Comparison of ENCODE assay signal across 14 cellular contexts in the genomic region with DNA sequence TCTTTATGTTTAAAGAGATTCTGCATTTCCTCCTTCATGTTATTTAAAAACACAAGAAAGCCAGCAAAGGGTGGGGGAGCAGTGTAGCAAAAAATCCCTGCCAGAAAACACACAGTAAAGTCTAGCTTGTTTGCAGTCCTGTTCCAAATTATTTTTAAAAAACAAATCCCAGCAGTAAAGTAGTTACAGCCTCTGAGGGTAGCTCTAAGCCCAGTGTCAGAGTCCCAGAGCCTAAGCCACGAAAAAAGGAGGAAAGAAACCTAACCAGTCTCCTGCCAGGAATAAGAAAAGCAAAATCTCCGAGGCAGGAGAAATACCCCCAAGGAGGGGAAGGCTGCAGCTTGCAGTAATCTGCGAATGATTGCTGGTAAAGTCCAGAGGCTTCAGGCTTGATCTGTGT.
DNase-seq lines count a peak whose midpoint lies in the region; ATAC-seq and TF ChIP-seq lines count a peak whose summit lies in the region.
"Had no signal": no experiment of that assay in that cellular context is flagged by ENCODE, and none has a peak within 500 bp of the region (broad histone marks: within the 10 kb centered on the region; RNA-seq: fewer than 3 reads in every experiment).

No MANE protein-coding gene starts in this region.

- H3K4me1 ChIP-seq in right cardiac atrium (ENCODE audit: control insufficient read depth, insufficient read depth, low read length) (no peaks in the 10 kb centered on the region), psoas muscle (peaks cover 8% of the 10 kb centered on the region)
- no peaks in the 10 kb centered on the region for H3K4me1 ChIP-seq in CD8-positive, alpha-beta memory T cell (ENCODE audit: insufficient read depth, low read length)

- intact Hi-C loops in right cardiac atrium (cut with DNase I) (loop anchor here in 3 of 4 donors (10.0 kb wide), 3 partner anchors 77 to 457 kb away; partner anchors contain the start of gene CELF2 (in 1 of the 3)), psoas muscle (cut with DNase I) (loop anchor here in 1 of 2 donors (10.0 kb wide), 1 partner anchor 87 kb away; no protein-coding TSS in a partner anchor), head of caudate nucleus (cut with DNase I) (no loop called here)

- no peaks in the 10 kb centered on the region for H3K36me3 ChIP-seq in psoas muscle (ENCODE audit: insufficient read depth in 1 of 2, low read depth in 1 of 2)
- no peaks in the 10 kb centered on the region for H3K36me3 ChIP-seq in CD8-positive, alpha-beta memory T cell (ENCODE audit: insufficient read depth, low read length)

- peaks cover 0 to 2% (median 0%) of the 10 kb centered on the region in 5 donors for H3K9me3 Mint-ChIP-seq in CD8-positive, alpha-beta memory T cell

- peaks cover 13 to 17% of the 10 kb centered on the region in 2 donors for H3K27me3 Mint-ChIP-seq in CD8-positive, alpha-beta memory T cell

- CTCF ChIA-PET in CD8-positive, alpha-beta memory T cell (lab: Charles Lee) = no interaction called here

- TF ChIP-seq CTCF in AG10803 (conservative IDR thresholded peaks at IDR 0.05; ENCODE audit: low read length) (no peak), psoas muscle (IDR thresholded peaks at IDR 0.05) (no peak)

- no peaks in the 10 kb centered on the region for H3K36me3 Mint-ChIP-seq in CD8-positive, alpha-beta memory T cell

- DNase-seq in AG10803 (ENCODE audit: low read depth) (peak; percentile 33), cerebellar cortex (ENCODE audit: low spot score) (peak; percentile 34), right cardiac atrium (peak in 1 of 3 donors; percentile 45), psoas muscle (no peak), head of caudate nucleus (no peak)
- no peak for DNase-seq in CD8-positive, alpha-beta memory T cell
- DNase-seq: activated effector memory CD4-positive, alpha-beta T cell treated with anti-CD3 and anti-CD28 coated beads, Interleukin-2, amount 50 U/mL, for 16 hours; EL; MV-4-11; NCI-H510A treated with DMSO at 0.1 percent for 48 hours; stimulated activated CD4-positive, alpha-beta T cell treated with anti-CD3 and anti-CD28 coated beads, Interleukin-15, amount 100 ng/mL, for 24 hours; stimulated activated naive CD4-positive, alpha-beta T cell had no signal

- H3K4me1 Mint-ChIP-seq in CD8-positive, alpha-beta memory T cell = no peaks in the 10 kb centered on the region

- no peak overlapping the region for H3K4me3 Mint-ChIP-seq in CD8-positive, alpha-beta memory T cell

- H3K4me3 ChIP-seq in AG10803 (ENCODE audit: low read length) (no peak overlapping the region; the same call in 1 of the 2 replicates), right cardiac atrium (ENCODE audit: low read length) (peak overlapping the region; percentile 57), psoas muscle (peak overlapping the region; percentile 29)
- no peak overlapping the region for H3K4me3 ChIP-seq in CD8-positive, alpha-beta memory T cell (ENCODE audit: low read length)

- POLR2A ChIA-PET in CD8-positive, alpha-beta memory T cell (lab: Charles Lee) = no interaction called here

- H3K27ac Mint-ChIP-seq in CD8-positive, alpha-beta memory T cell = no peak overlapping the region

- H3K27me3 ChIP-seq in right cardiac atrium (ENCODE audit: control insufficient read depth, insufficient read depth) = no peaks in the 10 kb centered on the region
- no peaks in the 10 kb centered on the region for H3K27me3 ChIP-seq in psoas muscle (ENCODE audit: insufficient read depth in 3 of 3, low read length in 2 of 3)
- H3K27me3 ChIP-seq in CD8-positive, alpha-beta memory T cell (ENCODE audit: insufficient read depth, low read length, poor library complexity, severe bottlenecking) = no peaks in the 10 kb centered on the region

- no peaks in the 10 kb centered on the region for H3K9me3 ChIP-seq in right cardiac atrium (ENCODE audit: control insufficient read depth, low read length)
- H3K9me3 ChIP-seq in psoas muscle = no peaks in the 10 kb centered on the region
- no peaks in the 10 kb centered on the region for H3K9me3 ChIP-seq in CD8-positive, alpha-beta memory T cell (ENCODE audit: low read length)

- 26% methylated on average over 3 of the region's 3 CpGs for WGBS in right cardiac atrium
- 27 to 54% (median 34%) methylated on average over 3 of the region's 3 CpGs for WGBS in psoas muscle, 3 donors

- peak; percentile 31 to 71 for ATAC-seq in right cardiac atrium
- peak in 1 of 4 donors; percentile 36 for ATAC-seq in psoas muscle
- ATAC-seq in GM21576 (IDR thresholded peaks at IDR 0.05; ENCODE audit: unreplicated experiment) = no peak
- no peak for ATAC-seq in HG02852 (IDR thresholded peaks at IDR 0.05; ENCODE audit: unreplicated experiment)

- peak overlapping the region; percentile 98 for H3K27ac ChIP-seq in right cardiac atrium (ENCODE audit: low read length)
- H3K27ac ChIP-seq in psoas muscle = peak overlapping the region; percentile 53
- no peak overlapping the region for H3K27ac ChIP-seq in CD8-positive, alpha-beta memory T cell (ENCODE audit: low read depth, low read length)

Comparison
In these comparisons a context has a peak if more than half of its experiments do, and no peak if none do; other contexts are left out.
1. DNase-seq: peak in AG10803 (single experiment) and cerebellar cortex (single experiment); none in psoas muscle (0 of 2), CD8-positive, alpha-beta memory T cell (0 of 5) and head of caudate nucleus (0 of 42).
2. H3K4me3 ChIP-seq: peak in right cardiac atrium (single experiment) and psoas muscle (single experiment); none in AG10803 (single experiment) and CD8-positive, alpha-beta memory T cell (single experiment).
3. ATAC-seq: peak in right cardiac atrium (2 of 2); none in GM21576 (single experiment) and HG02852 (single experiment).